26 cellular contexts compared by ENCODE assay signal in the genomic region with DNA sequence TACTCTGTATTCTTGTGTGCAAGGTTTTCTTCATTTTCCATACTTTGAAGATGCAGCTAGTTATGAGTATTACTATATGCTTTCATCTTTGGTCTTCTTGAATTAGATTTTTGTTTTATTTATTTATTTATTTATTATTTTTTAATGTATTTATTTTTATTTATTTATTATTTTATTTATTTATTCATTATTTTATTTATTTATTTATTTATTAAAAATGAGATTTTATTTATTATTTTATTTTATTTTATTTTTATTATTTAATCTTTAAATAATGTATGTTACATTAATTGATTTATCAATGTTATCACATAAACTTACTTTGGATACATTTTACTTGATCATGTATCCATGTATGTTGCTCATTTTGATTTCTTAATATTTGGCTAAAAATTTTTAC.
"Had no signal": no experiment of that assay in that cellular context is flagged by ENCODE, and none has a peak within 500 bp of the region (broad histone marks: within the 10 kb centered on the region; RNA-seq: fewer than 3 reads in every experiment).

No MANE protein-coding gene starts in this region.

- H3K4me1 ChIP-seq: ascending aorta, esophagus squamous epithelium had no signal

- FAIRE-seq: bronchial epithelial cell, endothelial cell of umbilical vein had no signal

- H3K36me3 ChIP-seq: ascending aorta, esophagus squamous epithelium had no signal

- H3K27ac ChIP-seq: ascending aorta, epithelial cell of prostate, esophagus squamous epithelium had no signal

- H3K9me3 ChIP-seq: ascending aorta, esophagus squamous epithelium had no signal

- H3K4me3 ChIP-seq: ascending aorta, esophagus squamous epithelium had no signal

- DNase-seq: activated CD4-positive, alpha-beta memory T cell treated with anti-CD3 and anti-CD28 coated beads, Interleukin-2, amount 10 ng/mL, durations not matched to agents 7 days and 5 days; activated CD4-positive, alpha-beta T cell treated with anti-CD3 and anti-CD28 coated beads for 1 hour; activated CD4-positive, alpha-beta T cell treated with anti-CD3 and anti-CD28 coated beads for 4 hours; activated CD4-positive, alpha-beta T cell treated with anti-CD3 and anti-CD28 coated beads, Interleukin-2, amount 10 ng/mL, durations not matched to agents 7 days and 5 days; activated CD4-positive, alpha-beta T cell treated with anti-CD3 and anti-CD28 coated beads, Interleukin-2, amount 50 U/mL, for 4 hours; activated CD8-positive, alpha-beta memory T cell treated with anti-CD3 and anti-CD28 coated beads, Interleukin-2, amount 50 U/mL, for 48 hours; activated gamma-delta T cell; activated naive CD4-positive, alpha-beta T cell; activated naive CD4-positive, alpha-beta T cell treated with anti-CD3 and anti-CD28 coated beads, Interleukin-2, amount 10 ng/mL, durations not matched to agents 7 days and 5 days; activated naive CD8-positive, alpha-beta T cell treated with anti-CD3 and anti-CD28 coated beads, Interleukin-2, amount 10 ng/mL, durations not matched to agents 7 days and 5 days; activated T-cell treated with anti-CD3 and anti-CD28 coated beads for 4 hours; activated T-cell treated with anti-CD3 and anti-CD28 coated beads, Interleukin-2, amount 50 U/mL, for 24 hours; activated T-cell treated with anti-CD3 and anti-CD28 coated beads, Interleukin-2, amount 50 U/mL, for 72 hours; cortex of kidney; dermis blood vessel endothelial cell; effector CD4-positive, alpha-beta T cell; effector memory CD8-positive, alpha-beta T cell; esophagus squamous epithelium; foreskin melanocyte; head of caudate nucleus; T-cell; T1000 had no signal

- H3K27me3 ChIP-seq: ascending aorta, esophagus squamous epithelium had no signal
